ENCODE assay signal across 15 cellular contexts in the genomic region with DNA sequence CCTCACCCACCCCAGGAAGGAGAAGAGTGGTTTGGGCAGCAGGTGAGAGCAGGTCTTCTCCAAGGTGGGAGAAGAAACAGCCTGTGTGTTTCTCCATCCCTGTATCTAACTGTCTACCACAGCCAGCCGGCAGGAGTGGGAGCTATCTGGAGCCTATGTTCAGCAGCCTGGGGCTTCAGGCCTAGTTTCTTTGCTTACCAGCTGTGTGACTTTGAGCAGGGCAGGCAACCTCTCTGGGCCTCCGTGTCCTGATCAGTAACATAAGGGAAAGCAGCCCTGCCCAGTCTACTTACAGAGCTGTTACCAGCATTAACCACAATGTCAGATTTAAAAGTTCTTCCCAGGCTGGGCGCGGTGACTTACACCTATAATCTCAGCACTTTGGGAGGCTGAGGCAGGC.
DNase-seq lines count a peak whose midpoint lies in the region; ATAC-seq and TF ChIP-seq lines count a peak whose summit lies in the region.
"Had no signal": no experiment of that assay in that cellular context is flagged by ENCODE, and none has a peak within 500 bp of the region (broad histone marks: within the 10 kb centered on the region; RNA-seq: fewer than 3 reads in every experiment).

No MANE protein-coding gene starts in this region.

- no peak overlapping the region for H2BK5ac ChIP-seq in trophoblast cell (ENCODE audit: low read depth, low read length, poor library complexity)

- no peak overlapping the region for H2BK120ac ChIP-seq in trophoblast cell (ENCODE audit: insufficient read depth, low read length, poor library complexity)

- peaks cover 4% of the 10 kb centered on the region for H3K79me1 ChIP-seq in trophoblast cell (ENCODE audit: low read length)

- no peaks in the 10 kb centered on the region for H3K79me2 ChIP-seq in hepatocyte
- H3K79me2 ChIP-seq in trophoblast cell (ENCODE audit: control insufficient read depth, insufficient read depth, low read length, poor library complexity) = no peaks in the 10 kb centered on the region

- no peak overlapping the region for H2BK12ac ChIP-seq in trophoblast cell (ENCODE audit: low read length)

- H3K9me3 ChIP-seq in hepatocyte (ENCODE audit: low read depth) (no peaks in the 10 kb centered on the region), trophoblast cell (ENCODE audit: insufficient read depth, low read depth, low read length) (no peaks in the 10 kb centered on the region)
- H3K9me3 ChIP-seq: HAP-1 had no signal

- H3K4me1 Mint-ChIP-seq in stimulated activated naive CD8-positive, alpha-beta T cell treated with anti-CD3 and anti-CD28 coated beads, Interleukin-15, amount 100 ng/mL, for 72 hours = peaks cover 7% of the 10 kb centered on the region
- no peaks in the 10 kb centered on the region for H3K4me1 Mint-ChIP-seq in activated T-cell treated with anti-CD3 and anti-CD28 coated beads, Interleukin-2, amount 50 U/mL, for 24 hours (ENCODE audit: low read depth)
- H3K4me1 Mint-ChIP-seq: CD4-positive, alpha-beta memory T cell had no signal

- no peaks in the 10 kb centered on the region for H3K27me3 ChIP-seq in hepatocyte
- H3K27me3 ChIP-seq in trophoblast cell (ENCODE audit: insufficient read depth, low read length) = no peaks in the 10 kb centered on the region

- H3K27ac ChIP-seq in hepatocyte (peak overlapping the region; percentile 28), trophoblast cell (ENCODE audit: low read depth, low read length) (no peak overlapping the region)

- H3K18ac ChIP-seq in trophoblast cell (ENCODE audit: low read length) = no peak overlapping the region

- H3K36me3 ChIP-seq in hepatocyte (replicated peaks; ENCODE audit: insufficient read depth, low read depth) = no peaks in the 10 kb centered on the region
- H3K36me3 ChIP-seq in trophoblast cell (ENCODE audit: control insufficient read depth in 1 of 2, insufficient read depth in 2 of 2, low read length in 2 of 2) = no peaks in the 10 kb centered on the region
- H3K36me3 ChIP-seq: HAP-1 had no signal

- no peak for TF ChIP-seq CTCF in hepatocyte (IDR thresholded peaks at IDR 0.05; ENCODE audit: poor library complexity)

- peak overlapping the region; percentile 55 to 64 for H3K27ac Mint-ChIP-seq in stimulated activated naive CD8-positive, alpha-beta T cell treated with anti-CD3 and anti-CD28 coated beads, Interleukin-15, amount 100 ng/mL, for 72 hours
- no peak overlapping the region for H3K27ac Mint-ChIP-seq in activated T-cell treated with anti-CD3 and anti-CD28 coated beads, Interleukin-2, amount 50 U/mL, for 24 hours
- H3K27ac Mint-ChIP-seq: CD4-positive, alpha-beta memory T cell; HFFc6 had no signal

- no peaks in the 10 kb centered on the region for H4K20me1 ChIP-seq in hepatocyte (ENCODE audit: insufficient read depth, poor library complexity, severe bottlenecking)

- no peaks in the 10 kb centered on the region for H3K36me3 Mint-ChIP-seq in activated T-cell treated with anti-CD3 and anti-CD28 coated beads, Interleukin-2, amount 50 U/mL, for 24 hours (ENCODE audit: low read depth)
- H3K36me3 Mint-ChIP-seq: CD4-positive, alpha-beta memory T cell had no signal

- no peak overlapping the region for H4K12ac ChIP-seq in trophoblast cell (ENCODE audit: low read depth, low read length)

- 98% methylated on average over 4 of the region's 4 CpGs for WGBS in hepatocyte (ENCODE audit: low lambda C conversion rate, missing lambda C conversion rate)
- WGBS in trophoblast cell (ENCODE audit: extremely low coverage, insufficient coverage, insufficient read length) = no CpG with 5 or more reads among the region's 4 CpGs

- H3K4me3 Mint-ChIP-seq in stimulated activated naive CD8-positive, alpha-beta T cell treated with anti-CD3 and anti-CD28 coated beads, Interleukin-15, amount 100 ng/mL, for 72 hours = no peak overlapping the region
- H3K4me3 Mint-ChIP-seq in activated T-cell treated with anti-CD3 and anti-CD28 coated beads, Interleukin-2, amount 50 U/mL, for 24 hours = no peak overlapping the region
- H3K4me3 Mint-ChIP-seq: HFFc6 had no signal

- H3K9ac ChIP-seq in trophoblast cell (ENCODE audit: low read length) = no peak overlapping the region

- H3K14ac ChIP-seq in trophoblast cell (ENCODE audit: low read length) = no peak overlapping the region

- H4K8ac ChIP-seq in trophoblast cell (ENCODE audit: low read depth, low read length) = no peak overlapping the region

- ATAC-seq in stimulated activated naive CD8-positive, alpha-beta T cell treated with anti-CD3 and anti-CD28 coated beads, Interleukin-15, amount 100 ng/mL, for 72 hours = no peak
- ATAC-seq in stimulated activated naive CD8-positive, alpha-beta T cell treated with anti-CD3 and anti-CD28 coated beads, Interleukin-15, Interleukin-2, amounts not matched to agents 100 U/mL and 50 U/mL, for 24 hours = no peak

- H3K4me2 ChIP-seq in hepatocyte = no peak overlapping the region
- H3K4me2 ChIP-seq in trophoblast cell (ENCODE audit: low read length) = no peak overlapping the region

- no peaks in the 10 kb centered on the region for H3K9me2 ChIP-seq in hepatocyte (replicated peaks; ENCODE audit: insufficient read depth)

- H3K4me1 ChIP-seq in hepatocyte (ENCODE audit: insufficient read depth) = peaks cover 35% of the 10 kb centered on the region
- peaks cover 3 to 10% of the 10 kb centered on the region in 2 experiments for H3K4me1 ChIP-seq in trophoblast cell (ENCODE audit: control insufficient read depth in 1 of 2, insufficient read depth in 2 of 2, low read length in 2 of 2)
- H3K4me1 ChIP-seq: HAP-1 had no signal

- no peak overlapping the region for H3K4ac ChIP-seq in trophoblast cell (ENCODE audit: low read depth, low read length)

- H2AK5ac ChIP-seq in trophoblast cell (ENCODE audit: low read length) = peak overlapping the region; percentile 28

- H4K91ac ChIP-seq in trophoblast cell (ENCODE audit: low read depth, low read length) = no peak overlapping the region

- H3K23ac ChIP-seq in trophoblast cell (ENCODE audit: low read length) = no peak overlapping the region

- H2AFZ ChIP-seq in hepatocyte = no peak overlapping the region
- H2AFZ ChIP-seq in trophoblast cell (ENCODE audit: insufficient read depth, low read length, poor library complexity) = no peak overlapping the region

- DNase-seq in stimulated activated naive CD8-positive, alpha-beta T cell treated with anti-CD3 and anti-CD28 coated beads, Interleukin-15, amount 100 ng/mL, for 72 hours = no peak
- no peak for DNase-seq in stimulated activated naive CD8-positive, alpha-beta T cell treated with anti-CD3 and anti-CD28 coated beads, Interleukin-15, Interleukin-2, amounts not matched to agents 100 U/mL and 50 U/mL, for 24 hours
- DNase-seq in hepatocyte (ENCODE audit: low spot score) = no peak
- DNase-seq in trophoblast cell = no peak
- no peak for DNase-seq in activated T-cell treated with anti-CD3 and anti-CD28 coated beads, Interleukin-2, amount 50 U/mL, for 24 hours
- DNase-seq in stimulated activated CD8-positive, alpha-beta memory T cell treated with anti-CD3 and anti-CD28 coated beads, Interleukin-4, amount 100 ng/mL, for 48 hours = no peak
- DNase-seq: C1 segment of cervical spinal cord; Calu3; CD4-positive, alpha-beta memory T cell; COR-L47; DMS153; DND-41; GOT3; HFFc6 had no signal

- no peaks in the 10 kb centered on the region for H3K9me3 Mint-ChIP-seq in stimulated activated naive CD8-positive, alpha-beta T cell treated with anti-CD3 and anti-CD28 coated beads, Interleukin-15, amount 100 ng/mL, for 72 hours
- no peaks in the 10 kb centered on the region for H3K9me3 Mint-ChIP-seq in activated T-cell treated with anti-CD3 and anti-CD28 coated beads, Interleukin-2, amount 50 U/mL, for 24 hours
- H3K9me3 Mint-ChIP-seq: HFFc6 had no signal

- H3K4me3 ChIP-seq in hepatocyte (no peak overlapping the region), trophoblast cell (ENCODE audit: low read depth, low read length) (no peak overlapping the region)
- H3K4me3 ChIP-seq: HAP-1 had no signal

- H3K27me3 Mint-ChIP-seq in stimulated activated naive CD8-positive, alpha-beta T cell treated with anti-CD3 and anti-CD28 coated beads, Interleukin-15, amount 100 ng/mL, for 72 hours = peaks cover 12% of the 10 kb centered on the region
- H3K27me3 Mint-ChIP-seq in activated T-cell treated with anti-CD3 and anti-CD28 coated beads, Interleukin-2, amount 50 U/mL, for 24 hours = peaks cover 20% of the 10 kb centered on the region
